Comparison of ENCODE assay signal across 30 cellular contexts in the genomic region with DNA sequence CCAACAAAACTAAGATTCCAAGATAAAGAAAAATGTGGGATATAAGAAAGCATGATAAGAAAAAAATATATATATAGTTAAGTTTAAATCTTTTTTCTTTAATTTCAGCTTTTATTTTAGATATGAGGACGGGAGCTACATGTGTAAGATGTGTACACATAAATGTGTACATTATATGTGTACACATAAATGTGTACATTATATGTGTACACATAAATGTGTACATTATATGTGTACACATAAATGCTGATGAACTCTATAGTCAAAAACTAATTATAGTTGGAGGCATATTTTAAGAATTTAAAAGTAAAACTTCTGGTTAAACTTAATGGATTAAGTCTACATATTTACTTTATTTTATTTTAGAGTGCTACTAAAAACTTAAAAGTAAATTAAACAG.
"Had no signal": no experiment of that assay in that cellular context is flagged by ENCODE, and none has a peak within 500 bp of the region (broad histone marks: within the 10 kb centered on the region; RNA-seq: fewer than 3 reads in every experiment).

No MANE protein-coding gene starts in this region.

- H3K27ac ChIP-seq: brain microvascular endothelial cell, neutrophil, prostate gland, sigmoid colon, uterus had no signal

- H3K27me3 ChIP-seq: brain microvascular endothelial cell, neutrophil, sigmoid colon, uterus had no signal

- H3K36me3 ChIP-seq: brain microvascular endothelial cell, neutrophil, prostate gland, sigmoid colon, uterus had no signal

- H3K9me3 Mint-ChIP-seq: stimulated activated memory B cell treated with anti-CD40 and anti-IgM and Interleukin-4, amounts not matched to agents 10 μg/mL and 1 μg/mL and 100 μg/mL, for 72 hours; type B pancreatic cell had no signal

- H3K36me3 Mint-ChIP-seq: type B pancreatic cell had no signal

- H3K9me3 ChIP-seq: neutrophil, prostate gland, sigmoid colon, uterus had no signal

- DNase-seq: activated CD4-positive, alpha-beta memory T cell treated with anti-CD3 and anti-CD28 coated beads for 36 hours; activated CD4-positive, alpha-beta T cell treated with anti-CD3 and anti-CD28 coated beads for 48 hours; activated CD8-positive, alpha-beta memory T cell treated with anti-CD3 and anti-CD28 coated beads, Interleukin-2, amount 50 U/mL, for 4 hours; activated gamma-delta T cell; activated naive CD4-positive, alpha-beta T cell treated with anti-CD3 and anti-CD28 coated beads, Interleukin-2, amount 10 ng/mL, durations not matched to agents 7 days and 5 days; activated naive CD8-positive, alpha-beta T cell treated with anti-CD3 and anti-CD28 coated beads, Interleukin-2, amount 10 ng/mL, durations not matched to agents 7 days and 5 days; activated T-cell treated with anti-CD3 and anti-CD28 coated beads, Interleukin-2, amount 50 U/mL, for 24 hours; brain microvascular endothelial cell; cortex of kidney; head of caudate nucleus; hippocampal formation; left colon; mammary epithelial cell; natural killer cell; sigmoid colon; stimulated activated CD4-positive, alpha-beta T cell treated with anti-CD3 and anti-CD28 coated beads, Interleukin-1b, Interleukin-23, amount 100 ng/mL, for 48 hours; stimulated activated CD4-positive, alpha-beta T cell treated with anti-CD3 and anti-CD28 coated beads, Interleukin-4, amount 100 ng/mL, for 4 hours; stimulated activated CD8-positive, alpha-beta memory T cell treated with anti-CD3 and anti-CD28 coated beads, Interleukin-4, amount 100 ng/mL, for 48 hours; stimulated activated naive CD8-positive, alpha-beta T cell treated with anti-CD3 and anti-CD28 coated beads, Interleukin-15, amount 100 ng/mL, for 72 hours; substantia nigra; T-helper 2 cell; uterus had no signal

- H3K27me3 Mint-ChIP-seq: activated CD4-positive, alpha-beta memory T cell treated with anti-CD3 and anti-CD28 coated beads for 36 hours; activated naive CD4-positive, alpha-beta T cell treated with anti-CD3 and anti-CD28 coated beads, Interleukin-2, amount 10 ng/mL, durations not matched to agents 7 days and 5 days; activated naive CD8-positive, alpha-beta T cell treated with anti-CD3 and anti-CD28 coated beads, Interleukin-2, amount 10 ng/mL, durations not matched to agents 7 days and 5 days; activated T-cell treated with anti-CD3 and anti-CD28 coated beads, Interleukin-2, amount 50 U/mL, for 24 hours; stimulated activated memory B cell treated with anti-CD40 and anti-IgM and Interleukin-4, amounts not matched to agents 10 μg/mL and 1 μg/mL and 100 μg/mL, for 72 hours; stimulated activated naive CD8-positive, alpha-beta T cell treated with anti-CD3 and anti-CD28 coated beads, Interleukin-15, amount 100 ng/mL, for 72 hours; type B pancreatic cell had no signal

- H3K4me2 ChIP-seq: smooth muscle cell had no signal

- H3K4me3 ChIP-seq: prostate gland, sigmoid colon, smooth muscle cell, uterus had no signal

- H3K27ac Mint-ChIP-seq: activated CD4-positive, alpha-beta memory T cell treated with anti-CD3 and anti-CD28 coated beads for 36 hours; activated naive CD4-positive, alpha-beta T cell treated with anti-CD3 and anti-CD28 coated beads, Interleukin-2, amount 10 ng/mL, durations not matched to agents 7 days and 5 days; activated naive CD8-positive, alpha-beta T cell treated with anti-CD3 and anti-CD28 coated beads, Interleukin-2, amount 10 ng/mL, durations not matched to agents 7 days and 5 days; activated T-cell treated with anti-CD3 and anti-CD28 coated beads, Interleukin-2, amount 50 U/mL, for 24 hours; natural killer cell; stimulated activated memory B cell treated with anti-CD40 and anti-IgM and Interleukin-4, amounts not matched to agents 10 μg/mL and 1 μg/mL and 100 μg/mL, for 72 hours; stimulated activated naive CD8-positive, alpha-beta T cell treated with anti-CD3 and anti-CD28 coated beads, Interleukin-15, amount 100 ng/mL, for 72 hours; type B pancreatic cell had no signal

- H3K4me3 Mint-ChIP-seq: activated CD4-positive, alpha-beta memory T cell treated with anti-CD3 and anti-CD28 coated beads for 36 hours; activated naive CD4-positive, alpha-beta T cell treated with anti-CD3 and anti-CD28 coated beads, Interleukin-2, amount 10 ng/mL, durations not matched to agents 7 days and 5 days; activated naive CD8-positive, alpha-beta T cell treated with anti-CD3 and anti-CD28 coated beads, Interleukin-2, amount 10 ng/mL, durations not matched to agents 7 days and 5 days; activated T-cell treated with anti-CD3 and anti-CD28 coated beads, Interleukin-2, amount 50 U/mL, for 24 hours; natural killer cell; stimulated activated memory B cell treated with anti-CD40 and anti-IgM and Interleukin-4, amounts not matched to agents 10 μg/mL and 1 μg/mL and 100 μg/mL, for 72 hours; type B pancreatic cell had no signal

- ATAC-seq: esophagus mucosa; left colon; natural killer cell; stimulated activated memory B cell treated with anti-CD40 and anti-IgM and Interleukin-4, amounts not matched to agents 10 μg/mL and 1 μg/mL and 100 μg/mL, for 72 hours; stimulated activated naive CD8-positive, alpha-beta T cell treated with anti-CD3 and anti-CD28 coated beads, Interleukin-15, amount 100 ng/mL, for 72 hours had no signal

- H3K4me1 Mint-ChIP-seq: natural killer cell; stimulated activated memory B cell treated with anti-CD40 and anti-IgM and Interleukin-4, amounts not matched to agents 10 μg/mL and 1 μg/mL and 100 μg/mL, for 72 hours had no signal

- FAIRE-seq: astrocyte, keratinocyte had no signal

- H3K4me1 ChIP-seq: prostate gland, uterus had no signal
